Comparison of ENCODE assay signal across 18 cellular contexts in the genomic region with DNA sequence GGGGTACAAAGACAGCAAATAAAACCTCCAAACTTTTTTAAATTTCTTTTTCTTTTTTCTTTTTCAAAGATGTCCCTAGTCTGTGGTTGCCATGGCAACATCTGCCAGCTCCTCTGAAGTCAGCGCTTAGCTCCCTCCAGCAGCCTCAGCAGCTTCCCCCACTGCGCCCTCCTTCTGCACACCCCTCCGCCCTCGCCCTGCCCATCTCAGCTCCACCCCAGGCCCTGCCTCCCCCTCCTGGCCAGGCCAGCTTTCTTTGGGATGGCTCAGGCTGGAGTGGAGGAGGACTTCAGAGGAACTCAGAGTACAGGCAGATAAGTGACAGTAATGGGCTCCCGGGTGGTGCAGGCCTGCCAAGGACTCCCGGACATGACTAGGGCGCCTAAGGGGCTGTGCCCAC.
DNase-seq lines count a peak whose midpoint lies in the region; ATAC-seq and FAIRE-seq lines count a peak whose summit lies in the region.
"Had no signal": no experiment of that assay in that cellular context is flagged by ENCODE, and none has a peak within 500 bp of the region (broad histone marks: within the 10 kb centered on the region; RNA-seq: fewer than 3 reads in every experiment).

No MANE protein-coding gene starts in this region.

- no peak overlapping the region for H2AFZ ChIP-seq in neuronal stem cell (ENCODE audit: low read length)

- no peak overlapping the region for H3K27ac ChIP-seq in neuronal stem cell (replicated peaks; ENCODE audit: low read length)
- H3K27ac ChIP-seq in small intestine (ENCODE audit: low read depth in 1 of 2, low read length in 1 of 2) = no peak overlapping the region
- H3K27ac ChIP-seq: 22Rv1, HL-60, psoas muscle, SJCRH30 had no signal

- H2BK12ac ChIP-seq in neuronal stem cell (ENCODE audit: low read length) = no peak overlapping the region

- H2AK5ac ChIP-seq in neuronal stem cell (ENCODE audit: low read depth, low read length) = no peak overlapping the region

- H2BK15ac ChIP-seq in neuronal stem cell (ENCODE audit: low read length) = no peak overlapping the region

- DNase-seq in DMS 273 (lab: John Stamatoyannopoulos, UW; ENCODE audit: unreplicated experiment) (peak; percentile 29), DMS 273 treated with DMSO at 0.1 percent for 48 hours (lab: John Stamatoyannopoulos, UW) (no peak), NCI-H2227 treated with DMSO at 0.1 percent for 48 hours (lab: John Stamatoyannopoulos, UW) (peak; percentile 21), ecto neural progenitor cell (ENCODE audit: low spot score) (peak; percentile 53), neuronal stem cell (ENCODE audit: low spot score) (peak; percentile 12), small intestine (no peak)
- DNase-seq: activated CD4-positive, alpha-beta memory T cell treated with anti-CD3 and anti-CD28 coated beads for 36 hours; activated T-cell treated with anti-CD3 and anti-CD28 coated beads, Interleukin-2, amount 50 U/mL, for 48 hours; left ventricle myocardium superior; NCI-H1436; NCI-H510A; psoas muscle; SJCRH30 had no signal

- no peaks in the 10 kb centered on the region for H3K79me1 ChIP-seq in neuronal stem cell (ENCODE audit: low read depth, low read length)

- H3K4ac ChIP-seq in neuronal stem cell (ENCODE audit: low read length) = no peak overlapping the region

- H4K91ac ChIP-seq in neuronal stem cell (ENCODE audit: low read depth, low read length, poor library complexity) = peak overlapping the region; percentile 6

- H2BK5ac ChIP-seq in neuronal stem cell (ENCODE audit: low read length) = no peak overlapping the region

- H3K36me3 ChIP-seq in neuronal stem cell (replicated peaks in 1 of 2; ENCODE audit: control insufficient read depth in 2 of 2, insufficient read depth in 2 of 2, low read length in 2 of 2) (no peaks in the 10 kb centered on the region), small intestine (ENCODE audit: control insufficient read depth in 2 of 2, insufficient read depth in 2 of 2, low read length in 2 of 2) (no peaks in the 10 kb centered on the region)
- H3K36me3 ChIP-seq: SJCRH30 had no signal

- peak overlapping the region; percentile 32 for H3K14ac ChIP-seq in neuronal stem cell (ENCODE audit: low read length)

- no peak overlapping the region for H3K23ac ChIP-seq in neuronal stem cell (ENCODE audit: low read depth, low read length, poor library complexity)

- FAIRE-seq in small intestine (lab: Jason Lieb, UNC) = no peak

- H3K9me3 ChIP-seq in neuronal stem cell (replicated peaks in 1 of 2; ENCODE audit: control insufficient read depth in 2 of 2, insufficient read depth in 1 of 2, low read depth in 1 of 2, low read length in 2 of 2) = no peaks in the 10 kb centered on the region
- H3K9me3 ChIP-seq in small intestine (ENCODE audit: control insufficient read depth, low read depth) = no peaks in the 10 kb centered on the region
- H3K9me3 ChIP-seq: psoas muscle, SJCRH30 had no signal

- ATAC-seq in HG02678 (IDR thresholded peaks at IDR 0.05; ENCODE audit: unreplicated experiment) (no peak), HG02973 (IDR thresholded peaks at IDR 0.05; ENCODE audit: unreplicated experiment) (no peak)
- ATAC-seq: left ventricle myocardium superior; psoas muscle; stimulated activated memory B cell treated with anti-CD40 and anti-IgM and Interleukin-4, amounts not matched to agents 10 μg/mL and 1 μg/mL and 100 μg/mL, for 72 hours had no signal

- peak overlapping the region; percentile 23 for H3K18ac ChIP-seq in neuronal stem cell (ENCODE audit: low read length)

- H3K4me1 ChIP-seq in neuronal stem cell (ENCODE audit: control insufficient read depth in 2 of 2, insufficient read depth in 1 of 2, low read depth in 1 of 2, low read length in 2 of 2) = peaks cover 0 to 7% of the 10 kb centered on the region in 2 donors
- no peaks in the 10 kb centered on the region for H3K4me1 ChIP-seq in small intestine (ENCODE audit: control insufficient read depth in 2 of 2, insufficient read depth in 1 of 2, low read depth in 1 of 2, low read length in 1 of 2)
- H3K4me1 ChIP-seq: psoas muscle, SJCRH30 had no signal

- H3K27me3 ChIP-seq in neuronal stem cell (ENCODE audit: control insufficient read depth in 3 of 3, insufficient read depth in 3 of 3, low read depth in 1 of 3, low read length in 3 of 3) (peaks cover 0 to 3% (median 0%) of the 10 kb centered on the region in 3 experiments), small intestine (ENCODE audit: control insufficient read depth in 2 of 2, insufficient read depth in 2 of 2, low read length in 2 of 2) (no peaks in the 10 kb centered on the region)

- H4K8ac ChIP-seq in neuronal stem cell (ENCODE audit: low read depth, low read length) = no peak overlapping the region

- no peak overlapping the region for H2BK120ac ChIP-seq in neuronal stem cell (ENCODE audit: low read depth, low read length)

- H3K4me2 ChIP-seq in neuronal stem cell (ENCODE audit: insufficient read depth, low read length, poor library complexity, severe bottlenecking) = no peak overlapping the region

- H3K4me3 ChIP-seq in neuronal stem cell (ENCODE audit: low read length in 2 of 2) (no peak overlapping the region), small intestine (ENCODE audit: low read depth in 1 of 2, low read length in 2 of 2) (no peak overlapping the region)
- H3K4me3 ChIP-seq: psoas muscle, SJCRH30 had no signal

- peak overlapping the region; percentile 53 for H3K9ac ChIP-seq in neuronal stem cell (ENCODE audit: low read depth, low read length, poor library complexity)

- no CpG with 5 or more reads among the region's 7 CpGs for WGBS in neuronal stem cell (ENCODE audit: extremely low coverage in 2 of 2, insufficient read length in 2 of 2, insufficient replicate concordance in 1 of 2), 2 donors
- 65 to 75% (median 70%) methylated on average over 7 of the region's 7 CpGs for WGBS in small intestine, 3 donors

Comparison
In these comparisons a context has a peak if more than half of its experiments do, and no peak if none do; other contexts are left out.
1. DNase-seq: peak in DMS 273 (single experiment), NCI-H2227 treated with DMSO at 0.1 percent for 48 hours (single experiment), ecto neural progenitor cell (single experiment) and neuronal stem cell (single experiment); none in DMS 273 treated with DMSO at 0.1 percent for 48 hours (single experiment) and small intestine (single experiment).